ENCODE assay signal across 1 cellular context in the genomic region with DNA sequence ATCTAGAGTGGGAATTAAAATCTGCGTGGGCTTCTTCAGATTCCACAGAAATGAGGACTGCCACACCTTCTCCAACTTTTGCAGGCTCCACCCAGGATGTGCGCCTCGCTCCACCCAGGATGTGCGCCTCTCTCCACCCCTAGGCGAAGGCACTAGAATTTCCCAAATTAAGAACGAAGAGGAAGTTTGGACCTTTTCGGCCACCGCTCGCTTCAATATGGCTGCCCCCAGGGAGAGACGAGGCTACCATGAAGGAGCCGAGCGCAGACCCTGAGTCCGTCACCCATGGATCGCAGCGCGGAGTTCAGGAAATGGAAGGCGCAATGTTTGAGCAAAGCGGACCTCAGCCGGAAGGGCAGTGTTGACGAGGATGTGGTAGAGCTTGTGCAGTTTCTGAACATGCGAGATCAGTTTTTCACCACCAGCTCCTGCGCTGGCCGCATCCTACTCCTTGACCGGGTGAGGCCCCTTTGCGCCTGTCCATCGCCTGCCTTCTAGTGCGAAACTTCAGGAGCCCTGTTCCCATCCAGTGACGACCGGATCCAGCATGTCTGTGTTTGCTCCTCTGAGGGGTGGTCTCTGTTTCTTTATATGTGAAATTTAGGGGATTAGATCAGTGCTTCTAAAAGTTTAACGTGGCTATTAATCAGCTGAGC.
A peak's percentile ranks its signal among the peaks of the same experiment; 100 is the strongest.
TF ChIP-seq lines count a peak whose summit lies in the region.

A gene with protein sequence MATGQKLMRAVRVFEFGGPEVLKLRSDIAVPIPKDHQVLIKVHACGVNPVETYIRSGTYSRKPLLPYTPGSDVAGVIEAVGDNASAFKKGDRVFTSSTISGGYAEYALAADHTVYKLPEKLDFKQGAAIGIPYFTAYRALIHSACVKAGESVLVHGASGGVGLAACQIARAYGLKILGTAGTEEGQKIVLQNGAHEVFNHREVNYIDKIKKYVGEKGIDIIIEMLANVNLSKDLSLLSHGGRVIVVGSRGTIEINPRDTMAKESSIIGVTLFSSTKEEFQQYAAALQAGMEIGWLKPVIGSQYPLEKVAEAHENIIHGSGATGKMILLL (minus strand): TSS at position 91 of the 656 bp plus-strand sequence. CDS start 8,229 bp downstream, outside the sequence.
A gene with protein sequence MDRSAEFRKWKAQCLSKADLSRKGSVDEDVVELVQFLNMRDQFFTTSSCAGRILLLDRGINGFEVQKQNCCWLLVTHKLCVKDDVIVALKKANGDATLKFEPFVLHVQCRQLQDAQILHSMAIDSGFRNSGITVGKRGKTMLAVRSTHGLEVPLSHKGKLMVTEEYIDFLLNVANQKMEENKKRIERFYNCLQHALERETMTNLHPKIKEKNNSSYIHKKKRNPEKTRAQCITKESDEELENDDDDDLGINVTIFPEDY (plus strand): TSS at position 193 of the 656 bp plus-strand sequence. CDS start 93 bp downstream, at position 286.

TF ChIP-seq in SK-N-SH, 30 proteins besides CTCF, POLR2A, EP300 and RAD21 (continued from another document):
- TF ChIP-seq, protein P1, sequence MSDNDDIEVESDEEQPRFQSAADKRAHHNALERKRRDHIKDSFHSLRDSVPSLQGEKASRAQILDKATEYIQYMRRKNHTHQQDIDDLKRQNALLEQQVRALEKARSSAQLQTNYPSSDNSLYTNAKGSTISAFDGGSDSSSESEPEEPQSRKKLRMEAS (IDR thresholded peaks at IDR 0.05; ENCODE audit: low read depth): peak; percentile 81
- TF ChIP-seq POLR2AphosphoS5 (IDR thresholded peaks at IDR 0.05; ENCODE audit: low read depth, low read length) (peak; percentile 64; the same call in 1 of the 2 replicates), MXI1 (IDR thresholded peaks at IDR 0.05; ENCODE audit: low read depth, low read length) (peak; percentile 67; the same call in 1 of the 2 replicates), GATA2 (CRISPR knock-in tag; IDR thresholded peaks at IDR 0.05) (0 out of 2 replicates have a peak, but pooled peaks have one; percentile 10), SMC3 (IDR thresholded peaks at IDR 0.05; ENCODE audit: low read depth, low read length) (no peak), TEAD4 (IDR thresholded peaks at IDR 0.05; ENCODE audit: borderline replicate concordance, insufficient read depth) (no peak), SIN3A (IDR thresholded peaks at IDR 0.05; ENCODE audit: borderline replicate concordance, low read depth, low read length) (peak; percentile 89; the same call in 1 of the 2 replicates), TCF12 (IDR thresholded peaks at IDR 0.05) (peak; percentile 29; the same call in 1 of the 2 replicates), RCOR1 (IDR thresholded peaks at IDR 0.05; ENCODE audit: low read length) (peak; percentile 68; the same call in 1 of the 2 replicates), CHD2 (IDR thresholded peaks at IDR 0.05; ENCODE audit: low read length, partially characterized antibody) (peak; percentile 78), JUND (IDR thresholded peaks at IDR 0.05) (no peak; the same call in 1 of the 2 replicates), GABPA (IDR thresholded peaks at IDR 0.05; ENCODE audit: low read depth) (peak; percentile 41; the same call in 1 of the 2 replicates)
- TF ChIP-seq, protein P2, sequence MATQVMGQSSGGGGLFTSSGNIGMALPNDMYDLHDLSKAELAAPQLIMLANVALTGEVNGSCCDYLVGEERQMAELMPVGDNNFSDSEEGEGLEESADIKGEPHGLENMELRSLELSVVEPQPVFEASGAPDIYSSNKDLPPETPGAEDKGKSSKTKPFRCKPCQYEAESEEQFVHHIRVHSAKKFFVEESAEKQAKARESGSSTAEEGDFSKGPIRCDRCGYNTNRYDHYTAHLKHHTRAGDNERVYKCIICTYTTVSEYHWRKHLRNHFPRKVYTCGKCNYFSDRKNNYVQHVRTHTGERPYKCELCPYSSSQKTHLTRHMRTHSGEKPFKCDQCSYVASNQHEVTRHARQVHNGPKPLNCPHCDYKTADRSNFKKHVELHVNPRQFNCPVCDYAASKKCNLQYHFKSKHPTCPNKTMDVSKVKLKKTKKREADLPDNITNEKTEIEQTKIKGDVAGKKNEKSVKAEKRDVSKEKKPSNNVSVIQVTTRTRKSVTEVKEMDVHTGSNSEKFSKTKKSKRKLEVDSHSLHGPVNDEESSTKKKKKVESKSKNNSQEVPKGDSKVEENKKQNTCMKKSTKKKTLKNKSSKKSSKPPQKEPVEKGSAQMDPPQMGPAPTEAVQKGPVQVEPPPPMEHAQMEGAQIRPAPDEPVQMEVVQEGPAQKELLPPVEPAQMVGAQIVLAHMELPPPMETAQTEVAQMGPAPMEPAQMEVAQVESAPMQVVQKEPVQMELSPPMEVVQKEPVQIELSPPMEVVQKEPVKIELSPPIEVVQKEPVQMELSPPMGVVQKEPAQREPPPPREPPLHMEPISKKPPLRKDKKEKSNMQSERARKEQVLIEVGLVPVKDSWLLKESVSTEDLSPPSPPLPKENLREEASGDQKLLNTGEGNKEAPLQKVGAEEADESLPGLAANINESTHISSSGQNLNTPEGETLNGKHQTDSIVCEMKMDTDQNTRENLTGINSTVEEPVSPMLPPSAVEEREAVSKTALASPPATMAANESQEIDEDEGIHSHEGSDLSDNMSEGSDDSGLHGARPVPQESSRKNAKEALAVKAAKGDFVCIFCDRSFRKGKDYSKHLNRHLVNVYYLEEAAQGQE (IDR thresholded peaks at IDR 0.05; ENCODE audit: low read depth, low read length): 0 out of 2 replicates have a peak, but pooled peaks have one; percentile 51
- TF ChIP-seq, protein P3, sequence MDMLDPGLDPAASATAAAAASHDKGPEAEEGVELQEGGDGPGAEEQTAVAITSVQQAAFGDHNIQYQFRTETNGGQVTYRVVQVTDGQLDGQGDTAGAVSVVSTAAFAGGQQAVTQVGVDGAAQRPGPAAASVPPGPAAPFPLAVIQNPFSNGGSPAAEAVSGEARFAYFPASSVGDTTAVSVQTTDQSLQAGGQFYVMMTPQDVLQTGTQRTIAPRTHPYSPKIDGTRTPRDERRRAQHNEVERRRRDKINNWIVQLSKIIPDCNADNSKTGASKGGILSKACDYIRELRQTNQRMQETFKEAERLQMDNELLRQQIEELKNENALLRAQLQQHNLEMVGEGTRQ (IDR thresholded peaks at IDR 0.05; ENCODE audit: borderline replicate concordance, low read depth, low read length): no peak
- TF ChIP-seq, protein P4, sequence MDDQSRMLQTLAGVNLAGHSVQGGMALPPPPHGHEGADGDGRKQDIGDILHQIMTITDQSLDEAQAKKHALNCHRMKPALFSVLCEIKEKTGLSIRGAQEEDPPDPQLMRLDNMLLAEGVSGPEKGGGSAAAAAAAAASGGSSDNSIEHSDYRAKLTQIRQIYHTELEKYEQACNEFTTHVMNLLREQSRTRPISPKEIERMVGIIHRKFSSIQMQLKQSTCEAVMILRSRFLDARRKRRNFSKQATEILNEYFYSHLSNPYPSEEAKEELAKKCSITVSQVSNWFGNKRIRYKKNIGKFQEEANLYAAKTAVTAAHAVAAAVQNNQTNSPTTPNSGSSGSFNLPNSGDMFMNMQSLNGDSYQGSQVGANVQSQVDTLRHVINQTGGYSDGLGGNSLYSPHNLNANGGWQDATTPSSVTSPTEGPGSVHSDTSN (IDR thresholded peaks at IDR 0.05): peak; percentile 22; the same call in 1 of the 2 replicates
